Comparison of ENCODE assay signal across 15 cellular contexts in genomic region chr9:92142329-92142728, GRCh38. TPM values are rescaled to one million over a fixed set of nuclear protein-coding genes. Genes with fewer than 3 reads are reported as not detected.
A peak's percentile ranks its signal among the peaks of the same experiment; 100 is the strongest.
DNase-seq lines count a peak whose midpoint lies in the region; ATAC-seq and TF ChIP-seq lines count a peak whose summit lies in the region.
"Had no signal": no experiment of that assay in that cellular context is flagged by ENCODE, and none has a peak within 500 bp of the region (broad histone marks: within the 10 kb centered on the region; RNA-seq: fewer than 3 reads in every experiment).

No MANE protein-coding gene starts in this region.

- peaks cover 62% of the 10 kb centered on the region for H3K27me3 Mint-ChIP-seq in nephron progenitor cell (ENCODE audit: low read depth, poor library complexity)

- peak overlapping the region; percentile 36 for H3K27ac ChIP-seq in vagina
- H3K27ac ChIP-seq: SJSA1 had no signal

- DNase-seq in epithelial cell of proximal tubule (ENCODE audit: low read depth) (no peak), nephron progenitor cell (no peak), vagina (ENCODE audit: extremely low spot score in 2 of 2) (no peak), omental fat pad (ENCODE audit: low spot score) (no peak)
- DNase-seq: CD4-positive, alpha-beta memory T cell; GDM1; KBM-7; NCI-H1436 treated with DMSO at 0.1 percent for 48 hours; NCI-H2081; NCI-H510A had no signal

- no peak for TF ChIP-seq POLR2A in vagina (IDR thresholded peaks at IDR 0.05)

- no peak overlapping the region for H3K27ac Mint-ChIP-seq in nephron progenitor cell
- H3K27ac Mint-ChIP-seq: B cell; CD4-positive, alpha-beta memory T cell had no signal

- no peak for ATAC-seq in omental fat pad (ENCODE audit: low FRiP score)
- ATAC-seq in GM21526 (IDR thresholded peaks at IDR 0.05; ENCODE audit: low FRiP score, unreplicated experiment) = no peak
- no peak for ATAC-seq in GM18873 (IDR thresholded peaks at IDR 0.05; ENCODE audit: low FRiP score, unreplicated experiment)

- H3K36me3 Mint-ChIP-seq in nephron progenitor cell (ENCODE audit: low read depth) = no peaks in the 10 kb centered on the region
- H3K36me3 Mint-ChIP-seq: CD4-positive, alpha-beta memory T cell had no signal

- H3K9me3 Mint-ChIP-seq in nephron progenitor cell = no peaks in the 10 kb centered on the region
- H3K9me3 Mint-ChIP-seq: CD4-positive, alpha-beta memory T cell had no signal

- peak overlapping the region; percentile 82 for H3K4me3 ChIP-seq in WI38 (ENCODE audit: low read depth, low read length)
- peak overlapping the region; percentile 83 for H3K4me3 ChIP-seq in epithelial cell of proximal tubule (ENCODE audit: low read depth, low read length)
- no peak overlapping the region for H3K4me3 ChIP-seq in vagina
- H3K4me3 ChIP-seq: SJSA1 had no signal

- H3K27me3 ChIP-seq in vagina = no peaks in the 10 kb centered on the region
- H3K27me3 ChIP-seq: SJSA1 had no signal

- peak overlapping the region; percentile 25 for H3K4me3 Mint-ChIP-seq in nephron progenitor cell

- no peak for TF ChIP-seq CTCF in WI38 (IDR thresholded peaks at IDR 0.05; ENCODE audit: low read depth, low read length)
- no peak for TF ChIP-seq CTCF in epithelial cell of proximal tubule (conservative IDR thresholded peaks at IDR 0.05; ENCODE audit: low read depth, low read length)
- TF ChIP-seq CTCF in nephron progenitor cell (IDR thresholded peaks at IDR 0.05) = no peak
- no peak for TF ChIP-seq CTCF in vagina (IDR thresholded peaks at IDR 0.05)
- TF ChIP-seq CTCF in omental fat pad (IDR thresholded peaks at IDR 0.05) = no peak

- H3K9me3 ChIP-seq in vagina = no peaks in the 10 kb centered on the region
- H3K9me3 ChIP-seq: SJSA1 had no signal

- H3K4me1 Mint-ChIP-seq in nephron progenitor cell = peaks cover 55% of the 10 kb centered on the region

- peaks cover 36% of the 10 kb centered on the region for H3K4me1 ChIP-seq in vagina

- intact Hi-C loops in vagina (cut with DNase I) = no loop called here

- no peaks in the 10 kb centered on the region for H3K36me3 ChIP-seq in vagina
- H3K36me3 ChIP-seq: SJSA1 had no signal

RNA-seq across cellular contexts. Expression of gene SPTLC1, which starts 27.1 kb away (rescaled TPM):
- total RNA-seq in epithelial cell of proximal tubule = 84.4 and 91.8 TPM in 2 replicates
- total RNA-seq in vagina = 68.5 TPM
- total RNA-seq in omental fat pad = 10 to 100 TPM; 71.1 to 92.0 (median 89.1) TPM

Comparison
In these comparisons a context has a peak if more than half of its experiments do, and no peak if none do; other contexts are left out.
1. H3K4me3 ChIP-seq: peak in WI38 (single experiment) and epithelial cell of proximal tubule (single experiment); none in vagina (0 of 2).